8 cellular contexts compared by ENCODE assay signal in the genomic region with DNA sequence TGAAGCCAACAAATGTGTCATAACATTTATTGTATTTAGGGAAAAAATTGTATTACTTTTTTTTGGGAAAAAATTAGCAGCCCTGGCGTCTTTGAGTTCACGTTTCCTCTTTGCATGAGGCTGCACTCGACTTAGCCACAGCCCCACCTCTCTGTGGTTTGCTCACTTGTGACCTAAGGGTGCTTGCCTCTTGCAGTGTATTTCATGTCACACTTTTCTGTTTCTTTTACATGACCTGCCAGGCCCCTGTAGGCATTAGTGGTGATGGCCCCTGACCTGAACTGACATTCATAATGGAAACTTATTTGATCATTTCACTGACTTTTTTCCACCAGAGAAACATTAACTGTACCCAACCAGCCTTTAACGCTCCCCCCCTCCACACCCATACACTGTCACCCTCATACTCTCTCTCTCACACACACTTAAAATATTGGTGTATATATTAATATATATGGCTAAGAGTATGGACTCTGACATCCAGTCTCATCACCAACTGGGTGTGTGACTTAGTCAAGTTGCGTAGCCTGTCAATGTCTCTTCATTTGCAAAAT.
DNase-seq lines count a peak whose midpoint lies in the region; ATAC-seq and TF ChIP-seq lines count a peak whose summit lies in the region.

No MANE protein-coding gene starts in this region.

- H3K4me3 Mint-ChIP-seq in natural killer cell, result peak overlapping the region; percentile 82

- H3K27ac ChIP-seq in left ventricle myocardium inferior (replicated peaks), result no peak overlapping the region

- no peaks in the 10 kb centered on the region for H3K27me3 Mint-ChIP-seq in natural killer cell (ENCODE audit: low read depth in 2 of 2)

- DNase-seq in activated CD4-positive, alpha-beta T cell treated with anti-CD3 and anti-CD28 coated beads, Interleukin-2, amount 50 U/mL, for 4 hours, result peak; percentile 59
- DNase-seq in natural killer cell (peak; percentile 64), COLO668 (lab: John Stamatoyannopoulos, UW; ENCODE audit: unreplicated experiment) (no peak), omental fat pad (ENCODE audit: low spot score) (no peak), left ventricle myocardium inferior (no peak), DMS79 (lab: John Stamatoyannopoulos, UW) (no peak)

- no peaks in the 10 kb centered on the region for H3K9me3 ChIP-seq in left ventricle myocardium inferior (replicated peaks)

- no peak overlapping the region for H3K4me3 ChIP-seq in left ventricle myocardium inferior

- H3K27me3 ChIP-seq in left ventricle myocardium inferior (ENCODE audit: low read depth), result no peaks in the 10 kb centered on the region

- no peak for TF ChIP-seq CTCF in natural killer cell (IDR thresholded peaks at IDR 0.05)
- TF ChIP-seq CTCF in omental fat pad (IDR thresholded peaks at IDR 0.05), result no peak
- no peak for TF ChIP-seq CTCF in left ventricle myocardium inferior (IDR thresholded peaks at IDR 0.05; ENCODE audit: borderline replicate concordance)

- peaks cover 94 to 96% of the 10 kb centered on the region in 2 donors for H3K4me1 Mint-ChIP-seq in natural killer cell

- peaks cover 4% of the 10 kb centered on the region for H3K36me3 ChIP-seq in left ventricle myocardium inferior

- peaks cover 12% of the 10 kb centered on the region for H3K4me1 ChIP-seq in left ventricle myocardium inferior

- no peak overlapping the region for H3K27ac Mint-ChIP-seq in natural killer cell

- H3K9me3 Mint-ChIP-seq in natural killer cell, result no peaks in the 10 kb centered on the region

- ATAC-seq in GM19395 (IDR thresholded peaks at IDR 0.05; ENCODE audit: unreplicated experiment), result peak; percentile 94
- ATAC-seq in HG03342 (IDR thresholded peaks at IDR 0.05; ENCODE audit: unreplicated experiment), result peak; percentile 88
- ATAC-seq in natural killer cell, result peak; percentile 87 to 92 (median 87)
- no peak for ATAC-seq in omental fat pad (ENCODE audit: low FRiP score)

- intact Hi-C loops in natural killer cell (cut with micrococcal nuclease) (loop anchor here (2.0 to 5.0 kb wide), 4 partner anchors 25 to 117 kb away; no protein-coding TSS in a partner anchor), left ventricle myocardium inferior (cut with micrococcal nuclease) (no loop called here)

- H3K36me3 Mint-ChIP-seq in natural killer cell, result peaks cover 7% of the 10 kb centered on the region

Comparison
In these comparisons a context has a peak if more than half of its experiments do, and no peak if none do; other contexts are left out.
1. DNase-seq: peak in activated CD4-positive, alpha-beta T cell treated with anti-CD3 and anti-CD28 coated beads, Interleukin-2, amount 50 U/mL, for 4 hours (2 of 2) and natural killer cell (single experiment); none in COLO668 (single experiment), omental fat pad (single experiment), left ventricle myocardium inferior (single experiment) and DMS79 (single experiment).